28 cellular contexts compared by ENCODE assay signal in the genomic region with DNA sequence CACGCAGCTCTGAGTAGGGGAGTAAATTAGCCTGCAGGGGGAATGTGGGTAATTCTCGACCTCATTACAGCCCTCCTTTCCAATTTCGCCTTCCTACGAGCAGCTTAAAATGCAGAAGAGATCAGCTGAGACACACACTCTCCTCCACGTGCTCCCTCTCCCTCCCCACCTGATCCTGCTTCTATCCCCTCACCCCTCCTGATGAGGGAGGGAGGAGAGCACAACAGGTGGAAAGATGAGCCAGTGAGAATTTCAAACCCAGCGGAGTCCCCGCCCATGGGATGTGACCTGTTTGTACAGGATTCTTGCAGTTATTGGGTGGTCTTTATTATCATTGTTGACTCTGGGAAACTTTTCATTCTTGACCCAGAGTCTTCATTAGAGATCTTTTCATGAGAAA. TPM values are rescaled to one million over a fixed set of nuclear protein-coding genes. Genes with fewer than 3 reads are reported as not detected.
DNase-seq lines count a peak whose midpoint lies in the region; ATAC-seq and TF ChIP-seq lines count a peak whose summit lies in the region.
"Had no signal": no experiment of that assay in that cellular context is flagged by ENCODE, and none has a peak within 500 bp of the region (broad histone marks: within the 10 kb centered on the region; RNA-seq: fewer than 3 reads in every experiment).

No MANE protein-coding gene starts in this region.

- POLR2A ChIA-PET in MCF 10A (lab: Yijun Ruan, JAX): no interaction called here

- no peak overlapping the region for H3K27ac ChIP-seq in iPS-20b (ENCODE audit: low read length)
- H3K27ac ChIP-seq: gastrocnemius medialis, psoas muscle, transverse colon had no signal

- DNase-seq in NCI-H82 (lab: John Stamatoyannopoulos, UW): peak; percentile 55
- DNase-seq in NCI-H82 treated with DMSO at 0.1 percent for 48 hours (lab: John Stamatoyannopoulos, UW; ENCODE audit: unreplicated experiment): no peak
- DNase-seq in NCI-H69 (lab: John Stamatoyannopoulos, UW): peak; percentile 7
- peak; percentile 6 for DNase-seq in retina
- DNase-seq in islet precursor cell: no peak
- DNase-seq in MCF 10A (ENCODE audit: unreplicated experiment): no peak
- DNase-seq: activated CD4-positive, alpha-beta T cell treated with anti-CD3 and anti-CD28 coated beads, Interleukin-2, amount 50 U/mL, for 4 hours; activated gamma-delta T cell treated with Interleukin-2 at 50 U/mL for 16 hours; activated naive CD8-positive, alpha-beta T cell treated with anti-CD3 and anti-CD28 coated beads, Interleukin-2, amount 10 ng/mL, durations not matched to agents 7 days and 5 days; activated T-cell treated with anti-CD3 and anti-CD28 coated beads, Interleukin-2, amount 50 U/mL, for 48 hours; aorta; CD4-positive, alpha-beta memory T cell; DMS53; gastrocnemius medialis; HFFc6; left ventricle myocardium superior; NCI-H1092; NCI-H187 treated with DMSO at 0.1 percent for 48 hours; NCI-H345; PC-3; psoas muscle; transverse colon had no signal

- H3K4me3 ChIP-seq in iPS-20b (ENCODE audit: low read length): peak overlapping the region; percentile 39; the same call in 1 of the 2 replicates
- H3K4me3 ChIP-seq: gastrocnemius medialis, psoas muscle, transverse colon had no signal

- no peaks in the 10 kb centered on the region for H3K9me3 ChIP-seq in iPS-20b (ENCODE audit: insufficient read depth, low read depth, low read length)
- H3K9me3 ChIP-seq: gastrocnemius medialis, psoas muscle, transverse colon had no signal

- no peaks in the 10 kb centered on the region for H3K4me1 Mint-ChIP-seq in MCF 10A (ENCODE audit: insufficient read depth, unreplicated experiment)
- H3K4me1 Mint-ChIP-seq: activated naive CD8-positive, alpha-beta T cell treated with anti-CD3 and anti-CD28 coated beads, Interleukin-2, amount 10 ng/mL, durations not matched to agents 7 days and 5 days had no signal

- no peaks in the 10 kb centered on the region for H3K9me3 Mint-ChIP-seq in MCF 10A (ENCODE audit: unreplicated experiment)
- H3K9me3 Mint-ChIP-seq: HFFc6; T-helper 1 cell treated with Interleukin-12 subunit alpha and Interleukin-12 subunit beta and Interleukin-4 antibody, amounts not matched to agents 30 μg/mL and 1 μg/mL, for 36 hours had no signal

- no peak for ATAC-seq in GM18858 (IDR thresholded peaks at IDR 0.05; ENCODE audit: unreplicated experiment)
- ATAC-seq: activated CD4-positive, CD25-positive, alpha-beta regulatory T cell treated with anti-CD3 and anti-CD28 coated beads, Interleukin-2, amount 50 U/mL, for 24 hours; gastrocnemius medialis; left ventricle myocardium superior; PC-3; psoas muscle; SK-N-SH treated with all-trans-retinoic acid at 6 μM for 48 hours; stimulated activated memory B cell treated with anti-CD40 and anti-IgM and Interleukin-4, amounts not matched to agents 10 μg/mL and 1 μg/mL and 100 μg/mL, for 72 hours had no signal

- TF ChIP-seq CTCF in MCF 10A (IDR thresholded peaks at IDR 0.05; ENCODE audit: unreplicated experiment): no peak

- CTCF ChIA-PET in MCF 10A (lab: Yijun Ruan, JAX): no interaction called here

- H3K27me3 Mint-ChIP-seq in MCF 10A (ENCODE audit: insufficient read depth, unreplicated experiment): peaks cover 15% of the 10 kb centered on the region

- no peaks in the 10 kb centered on the region for H3K27me3 ChIP-seq in iPS-20b (ENCODE audit: insufficient read depth, low read length)

- no peak overlapping the region for H3K27ac Mint-ChIP-seq in MCF 10A (ENCODE audit: low read depth, unreplicated experiment)
- H3K27ac Mint-ChIP-seq: activated naive CD8-positive, alpha-beta T cell treated with anti-CD3 and anti-CD28 coated beads, Interleukin-2, amount 10 ng/mL, durations not matched to agents 7 days and 5 days; HFFc6; stimulated activated memory B cell treated with anti-CD40 and anti-IgM and Interleukin-4, amounts not matched to agents 10 μg/mL and 1 μg/mL and 100 μg/mL, for 72 hours; T-helper 1 cell treated with Interleukin-12 subunit alpha and Interleukin-12 subunit beta and Interleukin-4 antibody, amounts not matched to agents 30 μg/mL and 1 μg/mL, for 36 hours had no signal

- H3K36me3 ChIP-seq in iPS-20b (ENCODE audit: insufficient read depth, low read depth, low read length): no peaks in the 10 kb centered on the region
- H3K36me3 ChIP-seq: gastrocnemius medialis, transverse colon had no signal

- intact Hi-C loops in MCF 10A (cut with micrococcal nuclease): no loop called here

- no peaks in the 10 kb centered on the region for H3K36me3 Mint-ChIP-seq in MCF 10A (ENCODE audit: insufficient read depth, unreplicated experiment)
- H3K36me3 Mint-ChIP-seq: activated naive CD8-positive, alpha-beta T cell treated with anti-CD3 and anti-CD28 coated beads, Interleukin-2, amount 10 ng/mL, durations not matched to agents 7 days and 5 days had no signal

- no peak overlapping the region for H3K9ac ChIP-seq in iPS-20b (ENCODE audit: low read depth, low read length)

- H3K4me3 Mint-ChIP-seq in MCF 10A (ENCODE audit: unreplicated experiment): no peak overlapping the region
- H3K4me3 Mint-ChIP-seq: activated naive CD8-positive, alpha-beta T cell treated with anti-CD3 and anti-CD28 coated beads, Interleukin-2, amount 10 ng/mL, durations not matched to agents 7 days and 5 days; CD4-positive, alpha-beta memory T cell; HFFc6; stimulated activated memory B cell treated with anti-CD40 and anti-IgM and Interleukin-4, amounts not matched to agents 10 μg/mL and 1 μg/mL and 100 μg/mL, for 72 hours; T-helper 1 cell treated with Interleukin-12 subunit alpha and Interleukin-12 subunit beta and Interleukin-4 antibody, amounts not matched to agents 30 μg/mL and 1 μg/mL, for 36 hours had no signal

- H3K4me1 ChIP-seq in iPS-20b (ENCODE audit: insufficient read depth, low read length): peaks cover 13% of the 10 kb centered on the region
- H3K4me1 ChIP-seq: gastrocnemius medialis, psoas muscle, transverse colon had no signal

- BruUV-seq in MCF 10A (replicated peaks; lab: Mats Ljungman, UMichigan): no TSS peak

RNA-seq across cellular contexts. Expression of a gene that starts 35.5 kb away (rescaled TPM):
- total RNA-seq in MCF 10A (2022): 88.7 and 101 TPM in 2 replicates

Comparison
In these comparisons a context has a peak if more than half of its experiments do, and no peak if none do; other contexts are left out.
1. DNase-seq: peak in NCI-H82 (single experiment), NCI-H69 (single experiment) and retina (single experiment); none in NCI-H82 treated with DMSO at 0.1 percent for 48 hours (single experiment), islet precursor cell (single experiment) and MCF 10A (single experiment).